ENCODE assay signal across 21 cellular contexts in the genomic region with DNA sequence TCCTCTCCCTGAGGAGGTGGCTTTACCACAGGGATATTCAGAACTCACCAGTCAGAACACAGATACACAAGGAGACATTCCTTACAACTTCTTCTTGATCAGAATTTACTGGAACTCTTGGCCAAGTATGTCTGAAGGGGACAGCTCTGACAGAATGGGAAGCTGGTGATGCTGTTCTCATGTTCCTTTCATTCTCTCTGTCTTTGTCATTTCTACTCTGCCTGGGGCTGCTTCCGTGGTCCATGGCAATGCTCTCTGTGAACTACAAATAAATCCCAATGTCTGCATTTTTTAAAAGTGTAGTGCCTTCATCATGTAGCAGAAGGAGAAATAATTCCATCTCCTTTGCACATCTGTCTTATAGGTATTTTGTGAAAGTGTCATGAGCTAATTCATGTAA.
"Had no signal": no experiment of that assay in that cellular context is flagged by ENCODE, and none has a peak within 500 bp of the region (broad histone marks: within the 10 kb centered on the region; RNA-seq: fewer than 3 reads in every experiment).

No MANE protein-coding gene starts in this region.

- H3K27me3 Mint-ChIP-seq: dendritic cell treated with granulocyte-macrophage colony-stimulating factor and Interleukin-4, amounts not matched to agents 40 ng/mL and 50 ng/mL, for 4 days; effector memory CD8-positive, alpha-beta T cell; naive B cell; progenitor cell of endocrine pancreas; stimulated activated naive CD8-positive, alpha-beta T cell treated with anti-CD3 and anti-CD28 coated beads, Interleukin-15, Interleukin-2, amounts not matched to agents 100 ng/mL and 50 ng/mL, for 24 hours had no signal

- H3K4me1 Mint-ChIP-seq: naive B cell; nephron; stimulated activated effector memory CD8-positive, alpha-beta T cell treated with anti-CD3 and anti-CD28 coated beads, Interleukin-12 subunit alpha, Interleukin-12 subunit beta, amount 100 ng/mL, for 72 hours had no signal

- H3K36me3 Mint-ChIP-seq: naive B cell; stimulated activated effector memory CD8-positive, alpha-beta T cell treated with anti-CD3 and anti-CD28 coated beads, Interleukin-12 subunit alpha, Interleukin-12 subunit beta, amount 100 ng/mL, for 72 hours had no signal

- H3K4me3 Mint-ChIP-seq: dendritic cell treated with granulocyte-macrophage colony-stimulating factor and Interleukin-4, amounts not matched to agents 40 ng/mL and 50 ng/mL, for 4 days; effector memory CD8-positive, alpha-beta T cell; naive B cell; nephron; stimulated activated effector memory CD8-positive, alpha-beta T cell treated with anti-CD3 and anti-CD28 coated beads, Interleukin-12 subunit alpha, Interleukin-12 subunit beta, amount 100 ng/mL, for 72 hours; stimulated activated naive CD8-positive, alpha-beta T cell treated with anti-CD3 and anti-CD28 coated beads, Interleukin-15, Interleukin-2, amounts not matched to agents 100 ng/mL and 50 ng/mL, for 24 hours had no signal

- H3K36me3 ChIP-seq: esophagus muscularis mucosa, heart left ventricle, pancreas, tibial artery, upper lobe of left lung, uterus had no signal

- DNase-seq: effector memory CD8-positive, alpha-beta T cell; foreskin keratinocyte; heart left ventricle; hippocampal formation; mammary epithelial cell; naive B cell; occipital lobe; pancreas; right cardiac atrium; stimulated activated CD4-positive, alpha-beta T cell treated with anti-CD3 and anti-CD28 coated beads, Interleukin-4, amount 100 ng/mL, for 1 hour; stimulated activated CD8-positive, alpha-beta memory T cell treated with anti-CD3 and anti-CD28 coated beads, Interleukin-4, amount 100 ng/mL, for 48 hours; tibial artery; upper lobe of left lung; uterus had no signal

- H3K9me3 Mint-ChIP-seq: nephron; stimulated activated naive CD8-positive, alpha-beta T cell treated with anti-CD3 and anti-CD28 coated beads, Interleukin-15, Interleukin-2, amounts not matched to agents 100 ng/mL and 50 ng/mL, for 24 hours had no signal

- H3K4me3 ChIP-seq: esophagus muscularis mucosa, heart left ventricle, pancreas, tibial artery, upper lobe of left lung, uterus had no signal

- ATAC-seq: effector memory CD8-positive, alpha-beta T cell; foreskin keratinocyte; heart left ventricle; left lobe of liver; pancreas; right cardiac atrium; stimulated activated effector memory CD8-positive, alpha-beta T cell treated with anti-CD3 and anti-CD28 coated beads, Interleukin-12 subunit alpha, Interleukin-12 subunit beta, amount 100 ng/mL, for 72 hours had no signal

- H3K27me3 ChIP-seq: esophagus muscularis mucosa, foreskin keratinocyte, heart left ventricle, pancreas, tibial artery, upper lobe of left lung, uterus had no signal

- H3K27ac Mint-ChIP-seq: dendritic cell treated with granulocyte-macrophage colony-stimulating factor and Interleukin-4, amounts not matched to agents 40 ng/mL and 50 ng/mL, for 4 days; effector memory CD8-positive, alpha-beta T cell; naive B cell; nephron; progenitor cell of endocrine pancreas; stimulated activated effector memory CD8-positive, alpha-beta T cell treated with anti-CD3 and anti-CD28 coated beads, Interleukin-12 subunit alpha, Interleukin-12 subunit beta, amount 100 ng/mL, for 72 hours; stimulated activated naive CD8-positive, alpha-beta T cell treated with anti-CD3 and anti-CD28 coated beads, Interleukin-15, Interleukin-2, amounts not matched to agents 100 ng/mL and 50 ng/mL, for 24 hours had no signal
